Comparison of ENCODE assay signal across 10 cellular contexts in genomic region chr11:64258356-64258755, GRCh38.
"Had no signal": no experiment of that assay in that cellular context is flagged by ENCODE, and none has a peak within 500 bp of the region (broad histone marks: within the 10 kb centered on the region; RNA-seq: fewer than 3 reads in every experiment).

No MANE protein-coding gene starts in this region.

- H3K4me3 ChIP-seq: GM23248, HAP-1 had no signal

- H2AFZ ChIP-seq: GM23248 had no signal

- H3K4me1 ChIP-seq: HAP-1 had no signal

- H3K9ac ChIP-seq: GM23248, KMS-11 had no signal

- H3K9me3 ChIP-seq: HAP-1 had no signal

- H3K9me3 Mint-ChIP-seq: HFFc6, IgD-negative memory B cell had no signal

- DNase-seq: GM23248, GOT3, H7, HFFc6, KBM-7 had no signal

- H3K4me3 Mint-ChIP-seq: HFFc6, IgD-negative memory B cell had no signal

- FAIRE-seq: HTR-8/SVneo had no signal

- H3K4me2 ChIP-seq: KMS-11 had no signal

- ATAC-seq: HCT116 had no signal

- H3K27me3 Mint-ChIP-seq: IgD-negative memory B cell had no signal

- H3K27ac Mint-ChIP-seq: HFFc6, IgD-negative memory B cell had no signal

- H3K27ac ChIP-seq: GM23248, KMS-11 had no signal
